Comparison of ENCODE assay signal across 9 cellular contexts in the genomic region with DNA sequence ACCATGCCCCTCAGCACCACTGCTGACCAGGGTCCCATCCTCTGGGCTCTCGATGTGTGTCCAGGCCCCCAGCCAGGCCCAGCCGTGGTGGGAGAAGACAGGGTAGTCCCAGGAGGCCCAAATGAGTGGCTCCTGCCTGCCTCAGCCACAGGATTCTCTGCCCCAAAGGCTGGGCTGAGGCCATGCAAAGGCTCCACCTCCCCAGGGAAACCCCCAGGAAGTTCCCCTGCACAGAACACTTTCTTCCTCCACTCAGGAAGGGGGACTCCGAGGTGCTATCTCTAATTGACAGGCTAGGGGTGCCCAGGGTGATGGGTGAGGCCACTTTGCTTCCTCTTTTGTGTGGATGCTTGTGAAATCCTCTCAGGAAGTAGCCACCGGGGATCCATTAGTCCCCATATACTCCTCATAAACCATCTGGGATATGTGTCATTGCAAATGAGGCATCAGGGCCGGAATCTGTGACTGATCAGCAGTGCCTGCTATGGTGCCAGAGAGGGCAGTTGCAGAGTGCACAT. TPM values are rescaled to one million over a fixed set of nuclear protein-coding genes. Genes with fewer than 3 reads are reported as not detected.
DNase-seq lines count a peak whose midpoint lies in the region; ATAC-seq and TF ChIP-seq lines count a peak whose summit lies in the region.
"Had no signal": no experiment of that assay in that cellular context is flagged by ENCODE, and none has a peak within 500 bp of the region (broad histone marks: within the 10 kb centered on the region; RNA-seq: fewer than 3 reads in every experiment).

No MANE protein-coding gene starts in this region.

- H3K36me3 Mint-ChIP-seq in activated CD4-positive, alpha-beta memory T cell treated with anti-CD3 and anti-CD28 coated beads for 36 hours = no peaks in the 10 kb centered on the region
- no peaks in the 10 kb centered on the region for H3K36me3 Mint-ChIP-seq in neural progenitor cell

- H3K27me3 Mint-ChIP-seq in activated CD4-positive, alpha-beta memory T cell treated with anti-CD3 and anti-CD28 coated beads for 36 hours = peaks cover 19% of the 10 kb centered on the region
- peaks cover 9% of the 10 kb centered on the region for H3K27me3 Mint-ChIP-seq in neural progenitor cell (ENCODE audit: insufficient read depth, low read depth)

- no peaks in the 10 kb centered on the region for H4K20me1 ChIP-seq in neural progenitor cell (ENCODE audit: low read depth)

- intact Hi-C loops in activated CD4-positive, alpha-beta memory T cell treated with anti-CD3 and anti-CD28 coated beads for 36 hours (cut with micrococcal nuclease) = loop anchor here (1.0 to 5.0 kb wide), 2 partner anchors 9 to 209 kb away; no protein-coding TSS in a partner anchor

- H3K4me1 Mint-ChIP-seq in activated CD4-positive, alpha-beta memory T cell treated with anti-CD3 and anti-CD28 coated beads for 36 hours (ENCODE audit: low read depth) = peaks cover 16% of the 10 kb centered on the region
- peaks cover 8% of the 10 kb centered on the region for H3K4me1 Mint-ChIP-seq in neural progenitor cell

- H3K4me3 Mint-ChIP-seq in activated CD4-positive, alpha-beta memory T cell treated with anti-CD3 and anti-CD28 coated beads for 36 hours = no peak overlapping the region
- no peak overlapping the region for H3K4me3 Mint-ChIP-seq in neural progenitor cell

- ATAC-seq in GM19025 (IDR thresholded peaks at IDR 0.05; ENCODE audit: low read depth, unreplicated experiment) (peak; percentile 86), HG03064 (IDR thresholded peaks at IDR 0.05; ENCODE audit: low read depth, unreplicated experiment) (peak; percentile 61)

- H3K27ac ChIP-seq in neural progenitor cell = no peak overlapping the region

- H3K9me3 ChIP-seq in neural progenitor cell (ENCODE audit: low read depth) = no peaks in the 10 kb centered on the region

- H2AFZ ChIP-seq in neural progenitor cell (replicated peaks) = no peak overlapping the region

- DNase-seq in CD1c-positive myeloid dendritic cell (ENCODE audit: extremely low spot score) (peak; percentile 77), NCI-H1048 (lab: John Stamatoyannopoulos, UW) (no peak), RPMI8226 (no peak), NCI-H226 (no peak), neural progenitor cell (ENCODE audit: low spot score) (no peak)
- DNase-seq in activated CD4-positive, alpha-beta memory T cell treated with anti-CD3 and anti-CD28 coated beads for 36 hours = peak; percentile 74
- DNase-seq: hippocampal formation had no signal

- no peak overlapping the region for H3K4me3 ChIP-seq in neural progenitor cell

- CTCF ChIA-PET in activated CD4-positive, alpha-beta memory T cell treated with anti-CD3 and anti-CD28 coated beads for 36 hours (lab: Charles Lee) = interaction anchor here (2.8 to 4.1 kb wide), 2 partner anchors 8 to 25 kb away, joined by 18 to 45 read pairs; a partner anchor contains a TSS

- POLR2A ChIA-PET in activated CD4-positive, alpha-beta memory T cell treated with anti-CD3 and anti-CD28 coated beads for 36 hours (lab: Charles Lee) = no interaction called here

- H3F3A ChIP-seq in neural progenitor cell (ENCODE audit: low read depth) = no peaks in the 10 kb centered on the region

- no peaks in the 10 kb centered on the region for H3K79me2 ChIP-seq in neural progenitor cell (ENCODE audit: low read depth)

- H3K27ac Mint-ChIP-seq in activated CD4-positive, alpha-beta memory T cell treated with anti-CD3 and anti-CD28 coated beads for 36 hours = no peak overlapping the region
- H3K27ac Mint-ChIP-seq in neural progenitor cell = no peak overlapping the region

- no peak overlapping the region for H3K9ac ChIP-seq in neural progenitor cell

- peaks cover 3% of the 10 kb centered on the region for H3K4me1 ChIP-seq in neural progenitor cell

- H3K36me3 ChIP-seq in neural progenitor cell = no peaks in the 10 kb centered on the region

- TF ChIP-seq CTCF in neural progenitor cell (IDR thresholded peaks at IDR 0.05) = no peak

- no peaks in the 10 kb centered on the region for H3K27me3 ChIP-seq in neural progenitor cell

- no peaks in the 10 kb centered on the region for H3K9me3 Mint-ChIP-seq in activated CD4-positive, alpha-beta memory T cell treated with anti-CD3 and anti-CD28 coated beads for 36 hours
- no peaks in the 10 kb centered on the region for H3K9me3 Mint-ChIP-seq in neural progenitor cell

- H3K4me2 ChIP-seq in neural progenitor cell = no peak overlapping the region

RNA-seq across cellular contexts. Expression of a gene that starts 23.1 kb away (rescaled TPM):
- 10 to 100 TPM; 12.3 to 12.5 TPM for total RNA-seq in activated CD4-positive, alpha-beta memory T cell treated with anti-CD3 and anti-CD28 coated beads for 36 hours
- total RNA-seq in neural progenitor cell (ENCODE audit: low replicate concordance) = 5.6 and 8.1 TPM in 2 replicates

Comparison
In these comparisons a context has a peak if more than half of its experiments do, and no peak if none do; other contexts are left out.
1. DNase-seq: peak in CD1c-positive myeloid dendritic cell (single experiment) and activated CD4-positive, alpha-beta memory T cell treated with anti-CD3 and anti-CD28 coated beads for 36 hours (single experiment); none in NCI-H1048 (single experiment), RPMI8226 (single experiment), NCI-H226 (single experiment) and neural progenitor cell (single experiment).